ENCODE assay signal across 10 cellular contexts in the genomic region with DNA sequence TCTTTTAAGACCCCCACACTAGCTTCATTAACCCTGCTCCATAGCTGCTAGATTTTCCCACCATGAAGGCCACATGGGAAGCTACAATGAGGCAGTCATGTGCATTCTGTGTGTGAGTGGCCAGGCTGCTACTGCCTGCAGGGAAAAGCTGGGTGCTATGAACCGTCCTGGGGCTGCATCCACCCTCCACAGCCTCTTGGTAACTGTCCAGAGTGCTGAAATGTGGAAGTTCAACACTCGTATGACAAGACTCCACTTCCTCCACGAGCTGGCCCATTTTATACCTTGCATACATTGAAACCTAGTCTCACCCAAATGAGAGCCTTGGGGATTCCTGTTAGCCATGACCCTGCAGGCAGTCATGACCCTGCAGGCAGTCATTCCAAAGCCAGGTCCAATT. TPM values are rescaled to one million over a fixed set of nuclear protein-coding genes. Genes with fewer than 3 reads are reported as not detected.
DNase-seq lines count a peak whose midpoint lies in the region; ATAC-seq and TF ChIP-seq lines count a peak whose summit lies in the region.
"Had no signal": no experiment of that assay in that cellular context is flagged by ENCODE, and none has a peak within 500 bp of the region (broad histone marks: within the 10 kb centered on the region; RNA-seq: fewer than 3 reads in every experiment).

No MANE protein-coding gene starts in this region.

- H3K4me1 ChIP-seq in GM23248 (ENCODE audit: insufficient read depth) (no peaks in the 10 kb centered on the region), RWPE2 (ENCODE audit: insufficient read depth, poor library complexity, severe bottlenecking) (no peaks in the 10 kb centered on the region)
- H3K4me1 ChIP-seq: BLaER1 treated with 17β-estradiol and CSF1 and Interleukin-3, amounts not matched to agents 10 nM and 100 nM had no signal

- DNase-seq in A172 (ENCODE audit: low spot score), result peak; percentile 19
- DNase-seq in GM23248, result peak; percentile 43
- DNase-seq in RWPE2 (ENCODE audit: low spot score), result no peak
- peak; percentile 36 for DNase-seq in globus pallidus (ENCODE audit: low spot score)
- DNase-seq in GDM1 (lab: John Stamatoyannopoulos, UW), result no peak
- no peak for DNase-seq in activated effector memory CD4-positive, alpha-beta T cell treated with Interleukin-2 at 50 U/mL for 16 hours
- DNase-seq: activated CD4-positive, alpha-beta T cell treated with anti-CD3 and anti-CD28 coated beads for 48 hours had no signal

- H3K27ac ChIP-seq in GM23248 (no peak overlapping the region), RWPE2 (ENCODE audit: poor library complexity, severe bottlenecking) (no peak overlapping the region)
- H3K27ac ChIP-seq: BLaER1 treated with 17β-estradiol and CSF1 and Interleukin-3, amounts not matched to agents 10 nM and 100 nM had no signal

- no peak overlapping the region for H3K9ac ChIP-seq in GM23248
- H3K9ac ChIP-seq: BLaER1 treated with 17β-estradiol and CSF1 and Interleukin-3, amounts not matched to agents 10 nM and 100 nM had no signal

- H3K4me2 ChIP-seq in GM23248 (ENCODE audit: unreplicated experiment), result no peak overlapping the region
- H3K4me2 ChIP-seq: BLaER1 treated with 17β-estradiol and CSF1 and Interleukin-3, amounts not matched to agents 10 nM and 100 nM had no signal

- H2AFZ ChIP-seq in GM23248, result no peak overlapping the region

- no peaks in the 10 kb centered on the region for H4K20me1 ChIP-seq in GM23248 (ENCODE audit: insufficient read depth)

- WGBS in GM23248 (ENCODE audit: low coverage in 1 of 2, low lambda C conversion rate in 2 of 2, missing lambda C conversion rate in 2 of 2), 2 experiments, result 0 to 2% methylated on average over 3 of the region's 3 CpGs

- H3K27me3 ChIP-seq in GM23248 (replicated peaks; ENCODE audit: insufficient read depth), result no peaks in the 10 kb centered on the region
- no peaks in the 10 kb centered on the region for H3K27me3 ChIP-seq in RWPE2 (ENCODE audit: insufficient read depth, poor library complexity, severe bottlenecking)
- H3K27me3 ChIP-seq: BLaER1 treated with 17β-estradiol and CSF1 and Interleukin-3, amounts not matched to agents 10 nM and 100 nM had no signal

- H3K9me2 ChIP-seq in GM23248 (ENCODE audit: insufficient read depth), result no peaks in the 10 kb centered on the region

- H3K36me3 ChIP-seq in GM23248 (ENCODE audit: low read depth) (no peaks in the 10 kb centered on the region), RWPE2 (ENCODE audit: low read depth) (no peaks in the 10 kb centered on the region)
- H3K36me3 ChIP-seq: BLaER1 treated with 17β-estradiol and CSF1 and Interleukin-3, amounts not matched to agents 10 nM and 100 nM had no signal

- no peaks in the 10 kb centered on the region for H3K9me3 ChIP-seq in GM23248 (ENCODE audit: low read depth)
- no peaks in the 10 kb centered on the region for H3K9me3 ChIP-seq in RWPE2 (ENCODE audit: severe bottlenecking)
- H3K9me3 ChIP-seq: BLaER1 treated with 17β-estradiol and CSF1 and Interleukin-3, amounts not matched to agents 10 nM and 100 nM had no signal

- in situ Hi-C loops in GM23248 (cut with MboI), result no loop called here

- no peak for TF ChIP-seq CTCF in RWPE2 (IDR thresholded peaks at IDR 0.05; ENCODE audit: poor library complexity, severe bottlenecking)

- no peak overlapping the region for H3K4me3 ChIP-seq in GM23248
- no peak overlapping the region for H3K4me3 ChIP-seq in RWPE2 (ENCODE audit: severe bottlenecking)
- H3K4me3 ChIP-seq: BLaER1 treated with 17β-estradiol and CSF1 and Interleukin-3, amounts not matched to agents 10 nM and 100 nM had no signal

- no peaks in the 10 kb centered on the region for H3F3A ChIP-seq in GM23248 (ENCODE audit: insufficient read depth)

- no peaks in the 10 kb centered on the region for H3K79me2 ChIP-seq in GM23248 (ENCODE audit: insufficient read depth)

- ATAC-seq in RWPE2 (ENCODE audit: low read depth) (peak; percentile 56; the same call in 2 of the 3 replicates), GM18873 (IDR thresholded peaks at IDR 0.05; ENCODE audit: low FRiP score, unreplicated experiment) (no peak), GM21619 (IDR thresholded peaks at IDR 0.05; ENCODE audit: unreplicated experiment) (no peak)

RNA-seq across cellular contexts. Expression of a gene that starts 59.4 kb away (rescaled TPM):
- total RNA-seq in A172 (2014; rRNA removed; shearing (Covaris generic)), result not detected in 2 replicates
- 0.11 and 0.13 TPM in 2 replicates for total RNA-seq in GM23248 (2014; rRNA removed; shearing (Covaris generic))
- polyA plus RNA-seq in GM23248 (2016; fragmentation: Nextera tagmentation; extraction: Ambion mirVana), result 0.22 and 0.31 TPM in 2 replicates

Comparison
In these comparisons a context has a peak if more than half of its experiments do, and no peak if none do; other contexts are left out.
1. DNase-seq: peak in A172 (single experiment), GM23248 (single experiment) and globus pallidus (single experiment); none in RWPE2 (single experiment), GDM1 (single experiment) and activated effector memory CD4-positive, alpha-beta T cell treated with Interleukin-2 at 50 U/mL for 16 hours (single experiment).